In genomic region chr1:15151871-15152270, GRCh38 we compare ENCODE assay signal across 1 cellular context.
TF ChIP-seq lines count a peak whose summit lies in the region.

No MANE protein-coding gene starts in this region.

TF ChIP-seq in H1, 55 proteins besides CTCF, POLR2A, EP300 and RAD21:
- TF ChIP-seq SIRT6 (IDR thresholded peaks at IDR 0.05; ENCODE audit: low read length): no peak
- no peak for TF ChIP-seq CEBPB (IDR thresholded peaks at IDR 0.05; ENCODE audit: low read depth, low read length)
- TF ChIP-seq GABPA (IDR thresholded peaks at IDR 0.05; ENCODE audit: borderline replicate concordance, insufficient read depth, low read length): no peak
- TF ChIP-seq CBX8 (IDR thresholded peaks at IDR 0.05; ENCODE audit: borderline replicate concordance, low read depth, low read length): no peak
